20 cellular contexts compared by ENCODE assay signal in the genomic region with DNA sequence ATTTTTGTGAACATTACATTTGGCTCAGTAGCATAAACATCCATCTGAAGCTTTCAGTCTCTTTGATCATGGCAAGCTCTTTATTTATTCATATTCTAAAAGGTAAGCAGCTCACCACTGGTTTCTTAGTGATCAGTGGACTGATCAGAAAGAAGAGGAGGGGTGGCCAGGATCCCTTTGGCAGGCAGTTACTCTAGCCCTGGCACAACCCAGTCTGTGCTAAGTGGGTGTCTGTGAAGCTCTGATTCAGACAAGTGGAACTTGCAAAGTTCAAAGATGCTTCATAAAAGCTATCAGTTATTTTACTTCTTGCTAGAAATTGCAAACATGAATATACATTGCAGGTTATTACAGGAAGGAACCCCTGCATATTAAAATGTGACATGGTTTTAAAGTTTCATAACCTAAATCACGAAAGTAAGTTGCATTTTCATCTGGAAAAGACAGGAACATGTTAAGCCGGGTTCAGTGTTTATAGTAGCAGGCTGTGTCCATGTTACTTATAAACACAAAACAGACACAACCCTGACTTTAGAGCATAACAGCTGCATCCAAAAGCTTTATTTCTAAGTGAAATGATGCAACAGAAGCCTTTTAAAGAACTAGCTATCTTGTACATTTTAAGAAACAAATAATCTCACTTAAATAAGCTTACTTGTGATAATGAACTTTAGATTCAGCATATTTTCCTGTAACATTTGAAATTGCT.
A peak's percentile ranks its signal among the peaks of the same experiment; 100 is the strongest.
DNase-seq lines count a peak whose midpoint lies in the region; ATAC-seq, FAIRE-seq and TF ChIP-seq lines count a peak whose summit lies in the region.
"Had no signal": no experiment of that assay in that cellular context is flagged by ENCODE, and none has a peak within 500 bp of the region (broad histone marks: within the 10 kb centered on the region; RNA-seq: fewer than 3 reads in every experiment).

No MANE protein-coding gene starts in this region.

- H3K36me3 Mint-ChIP-seq in GM23338 (ENCODE audit: low read depth), result no peaks in the 10 kb centered on the region
- H3K36me3 Mint-ChIP-seq: activated naive CD8-positive, alpha-beta T cell had no signal

- CTCF ChIA-PET in endothelial cell of umbilical vein (lab: Charles Lee), result interaction anchor here (0.7 to 4.4 kb wide), 7 partner anchors 9 to 604 kb away, joined by 3 to 32 read pairs (median 5); no protein-coding TSS in a partner anchor

- H3K4me1 ChIP-seq in GM23338 (ENCODE audit: insufficient read depth), result peaks cover 9% of the 10 kb centered on the region; the same call in 1 of the 2 replicates
- peaks cover 39% of the 10 kb centered on the region for H3K4me1 ChIP-seq in endothelial cell of umbilical vein (ENCODE audit: control insufficient read depth, extremely low read depth, insufficient read depth, low read length)
- peaks cover 0 to 15% (median 2%) of the 10 kb centered on the region in 6 donors for H3K4me1 ChIP-seq in spleen

- H3K27me3 ChIP-seq in GM23338 (ENCODE audit: insufficient read depth) (no peaks in the 10 kb centered on the region), endothelial cell of umbilical vein (ENCODE audit: control insufficient read depth in 2 of 2, insufficient read depth in 2 of 2, low read length in 2 of 2) (no peaks in the 10 kb centered on the region), spleen (replicated peaks in 1 of 7) (no peaks in the 10 kb centered on the region)

- dilution Hi-C loops in endothelial cell of umbilical vein (cut with MboI; ENCODE audit: extremely low pct_ligation_motif_present, low sequenced_read_pairs), result no loop called here

- no peaks in the 10 kb centered on the region; the same call in 1 of the 3 replicates for H3K9me3 Mint-ChIP-seq in GM23338

- H3K79me2 ChIP-seq in GM23338 (replicated peaks; ENCODE audit: insufficient read depth), result no peaks in the 10 kb centered on the region
- H3K79me2 ChIP-seq in endothelial cell of umbilical vein (ENCODE audit: control insufficient read depth, insufficient read depth, low read length), result no peaks in the 10 kb centered on the region

- H4K20me1 ChIP-seq in GM23338 (replicated peaks; ENCODE audit: insufficient read depth) (no peaks in the 10 kb centered on the region), endothelial cell of umbilical vein (replicated peaks; ENCODE audit: control insufficient read depth, extremely low read depth, insufficient read depth, low read length) (no peaks in the 10 kb centered on the region)

- ATAC-seq in GM23338 (no peak), left lobe of liver (no peak)
- ATAC-seq: activated CD4-positive, alpha-beta T cell treated with anti-CD3 and anti-CD28 coated beads for 36 hours; effector memory CD8-positive, alpha-beta T cell had no signal

- H3K9ac ChIP-seq in endothelial cell of umbilical vein (replicated peaks; ENCODE audit: extremely low read depth, insufficient read depth, low read length), result peak overlapping the region; percentile 36

- FAIRE-seq in endothelial cell of umbilical vein (lab: Jason Lieb, UNC), result peak; percentile 53
- FAIRE-seq: D721Med, TTC549 had no signal

- TF ChIP-seq CTCF in GM23338 (conservative IDR thresholded peaks at IDR 0.05; ENCODE audit: low read depth in 2 of 2) (no peak), endothelial cell of umbilical vein (IDR thresholded peaks at IDR 0.05; ENCODE audit: extremely low read depth in 1 of 2, insufficient read depth in 1 of 2, low read depth in 1 of 2, low read length in 2 of 2) (no peak), spleen (IDR thresholded peaks at IDR 0.05 in 8 of 11, conservative IDR thresholded peaks at IDR 0.05 in 3 of 11) (no peak)

- no TSS peak for BruUV-seq in endothelial cell of umbilical vein (replicated peaks; lab: Mats Ljungman, UMichigan)

- 39 to 68% (median 54%) methylated on average over 2 of the region's 2 CpGs for WGBS in spleen, 5 donors

- peaks cover 19% of the 10 kb centered on the region; the same call in 2 of the 3 replicates for H3K4me1 Mint-ChIP-seq in GM23338
- H3K4me1 Mint-ChIP-seq: neural crest cell had no signal

- H3K4me3 Mint-ChIP-seq in GM23338, result no peak overlapping the region
- H3K4me3 Mint-ChIP-seq: activated CD4-positive, alpha-beta T cell treated with anti-CD3 and anti-CD28 coated beads for 36 hours; activated naive CD8-positive, alpha-beta T cell; effector memory CD8-positive, alpha-beta T cell; neural crest cell had no signal

- POLR2A ChIA-PET in endothelial cell of umbilical vein (lab: Charles Lee), result interaction anchor here (0.9 kb wide), 1 partner anchor 172 kb away, joined by 4 read pairs; no protein-coding TSS in a partner anchor

- intact Hi-C loops in endothelial cell of umbilical vein (cut with micrococcal nuclease) (loop anchor here (5.0 kb wide), 2 partner anchors 614 to 1256 kb away; no protein-coding TSS in a partner anchor), spleen (cut with DNase I; ENCODE audit: low total_unique reads) (no loop called here)

- no peaks in the 10 kb centered on the region for H3K9me1 ChIP-seq in endothelial cell of umbilical vein (replicated peaks; ENCODE audit: control insufficient read depth, extremely low read depth, insufficient read depth, low read length)

- H3K9me2 ChIP-seq in GM23338 (ENCODE audit: insufficient read depth), result no peaks in the 10 kb centered on the region

- H3K27ac ChIP-seq in GM23338 (ENCODE audit: low read depth), result no peak overlapping the region
- no peak overlapping the region for H3K27ac ChIP-seq in endothelial cell of umbilical vein (ENCODE audit: insufficient read depth, low read depth, low read length)
- H3K27ac ChIP-seq in spleen, result peak overlapping the region; percentile 66 to 83 (median 74)
- H3K27ac ChIP-seq: RWPE1 had no signal

- H2AFZ ChIP-seq in GM23338, result 0 out of 2 replicates have a peak overlapping the region, but pooled peaks have one; percentile 33
- H2AFZ ChIP-seq in endothelial cell of umbilical vein (ENCODE audit: low read depth, low read length), result peak overlapping the region; percentile 50

- no peak overlapping the region for H3K27ac Mint-ChIP-seq in GM23338
- H3K27ac Mint-ChIP-seq: activated CD4-positive, alpha-beta T cell treated with anti-CD3 and anti-CD28 coated beads for 36 hours; activated naive CD8-positive, alpha-beta T cell; effector memory CD8-positive, alpha-beta T cell had no signal

- no peaks in the 10 kb centered on the region for H3K9me3 ChIP-seq in endothelial cell of umbilical vein (replicated peaks; ENCODE audit: control insufficient read depth, insufficient read depth, low read length)
- peaks cover 0 to 8% (median under 1%) of the 10 kb centered on the region in 8 donors for H3K9me3 ChIP-seq in spleen

- TF ChIP-seq POLR2A in endothelial cell of umbilical vein (IDR thresholded peaks at IDR 0.05; ENCODE audit: low read depth, low read length) (no peak), spleen (IDR thresholded peaks at IDR 0.05) (no peak)

- DNase-seq in GM23338 (ENCODE audit: low spot score) (no peak), endothelial cell of umbilical vein (ENCODE audit: low read depth, low spot score) (peak; percentile 47), iris pigment epithelial cell (ENCODE audit: low read depth) (peak; percentile 25), spleen (no peak), NOMO-1 treated with dmso at 0.1 percent for 144 hours (lab: John Stamatoyannopoulos, UW; ENCODE audit: unreplicated experiment) (no peak), left lobe of liver (ENCODE audit: low spot score) (no peak)
- DNase-seq in activated CD4-positive, alpha-beta T cell treated with anti-CD3 and anti-CD28 coated beads, Interleukin-2, amount 50 U/mL, for 48 hours, result no peak
- DNase-seq: activated CD4-positive, alpha-beta T cell treated with anti-CD3 and anti-CD28 coated beads for 36 hours; C1 segment of cervical spinal cord; effector memory CD8-positive, alpha-beta T cell; mammary epithelial cell; NCI-H2107; NCI-H510A; posterior cingulate gyrus; trophoblast cell had no signal

- H3K4me3 ChIP-seq in GM23338 (no peak overlapping the region), endothelial cell of umbilical vein (replicated peaks in 1 of 3; ENCODE audit: insufficient read depth in 1 of 3, low read depth in 1 of 3, low read length in 3 of 3) (peak overlapping the region in 1 of 3 experiments; percentile 40), spleen (peak overlapping the region; percentile 2 to 63 (median 27))

- H3F3A ChIP-seq in GM23338 (replicated peaks; ENCODE audit: low read depth), result no peaks in the 10 kb centered on the region

- H3K4me2 ChIP-seq in GM23338 (no peak overlapping the region), endothelial cell of umbilical vein (ENCODE audit: insufficient read depth, low read length) (peak overlapping the region; percentile 97)

- peaks cover 2% of the 10 kb centered on the region for H3K27me3 Mint-ChIP-seq in GM23338 (ENCODE audit: insufficient read depth, low read depth, poor library complexity)

- H3K36me3 ChIP-seq in GM23338 (ENCODE audit: insufficient read depth) (no peaks in the 10 kb centered on the region), endothelial cell of umbilical vein (ENCODE audit: control insufficient read depth in 2 of 2, extremely low read depth in 1 of 2, insufficient read depth in 2 of 2, low read length in 2 of 2) (no peaks in the 10 kb centered on the region), spleen (no peaks in the 10 kb centered on the region)

TF ChIP-seq in endothelial cell of umbilical vein, 7 proteins besides CTCF, POLR2A, EP300 and RAD21:
- TF ChIP-seq EZH2 (IDR thresholded peaks at IDR 0.05; ENCODE audit: borderline replicate concordance, low read depth, low read length, severe bottlenecking), result no peak
- no peak for TF ChIP-seq FOS (IDR thresholded peaks at IDR 0.05; ENCODE audit: borderline replicate concordance, insufficient read depth, low read length)
- no peak for TF ChIP-seq JUN (IDR thresholded peaks at IDR 0.05; ENCODE audit: borderline replicate concordance, insufficient read depth, insufficient read length, low read depth)
- TF ChIP-seq MYC (IDR thresholded peaks at IDR 0.05; ENCODE audit: low read depth, low read length), result no peak
- no peak for TF ChIP-seq GATA2 (IDR thresholded peaks at IDR 0.05; ENCODE audit: insufficient read depth, insufficient read length, low read depth, low read length)
- TF ChIP-seq, protein P1, sequence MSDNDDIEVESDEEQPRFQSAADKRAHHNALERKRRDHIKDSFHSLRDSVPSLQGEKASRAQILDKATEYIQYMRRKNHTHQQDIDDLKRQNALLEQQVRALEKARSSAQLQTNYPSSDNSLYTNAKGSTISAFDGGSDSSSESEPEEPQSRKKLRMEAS (IDR thresholded peaks at IDR 0.05; ENCODE audit: insufficient read depth, insufficient read length), result no peak
- TF ChIP-seq POLR2AphosphoS5 (IDR thresholded peaks at IDR 0.05; ENCODE audit: insufficient read depth, low read depth, low read length), result no peak

Comparison
In these comparisons a context has a peak if more than half of its experiments do, and no peak if none do; other contexts are left out.
1. DNase-seq: peak in endothelial cell of umbilical vein (single experiment) and iris pigment epithelial cell (single experiment); none in GM23338 (single experiment), spleen (single experiment), activated CD4-positive, alpha-beta T cell treated with anti-CD3 and anti-CD28 coated beads, Interleukin-2, amount 50 U/mL, for 48 hours (0 of 2), NOMO-1 treated with dmso at 0.1 percent for 144 hours (single experiment) and left lobe of liver (single experiment).
2. H3K27ac ChIP-seq: peak in spleen (8 of 8); none in GM23338 (single experiment) and endothelial cell of umbilical vein (single experiment).